9 cellular contexts compared by ENCODE assay signal in the genomic region with DNA sequence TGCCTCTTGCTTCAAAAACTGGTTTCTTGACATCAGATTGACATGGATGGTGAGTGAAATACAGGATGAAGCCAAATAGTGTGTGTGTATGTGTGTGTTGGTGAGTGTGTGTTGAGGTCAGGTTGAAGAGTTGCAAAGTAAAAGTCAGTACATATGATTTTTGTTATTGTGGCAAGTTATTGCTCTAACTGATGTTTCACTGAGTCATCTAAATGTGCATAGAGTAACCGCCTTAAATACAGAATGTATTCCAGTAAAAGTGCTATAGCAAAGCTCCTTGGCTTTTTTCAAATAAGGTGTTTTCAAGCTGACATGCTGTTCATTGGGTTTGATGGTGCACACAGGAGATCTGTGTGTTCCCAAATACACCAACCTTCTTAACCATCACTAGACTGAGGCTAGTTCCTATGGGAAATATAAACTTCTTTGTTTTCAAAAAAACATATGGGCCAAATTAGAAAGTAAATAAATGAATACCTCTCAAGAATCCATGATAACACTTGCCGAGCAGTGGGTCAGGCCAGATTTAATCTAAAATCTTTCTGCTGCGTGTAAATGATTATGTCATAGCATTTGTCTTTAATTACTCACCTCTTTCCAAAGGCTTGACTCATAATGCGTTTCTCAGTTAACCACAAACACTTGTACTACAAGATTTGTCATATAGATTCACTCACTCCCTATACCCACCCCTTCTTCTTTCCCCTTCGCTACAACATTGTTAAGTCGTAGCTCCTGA.
A peak's percentile ranks its signal among the peaks of the same experiment; 100 is the strongest.
DNase-seq lines count a peak whose midpoint lies in the region; ATAC-seq, FAIRE-seq and TF ChIP-seq lines count a peak whose summit lies in the region.
"Had no signal": no experiment of that assay in that cellular context is flagged by ENCODE, and none has a peak within 500 bp of the region (broad histone marks: within the 10 kb centered on the region; RNA-seq: fewer than 3 reads in every experiment).

No MANE protein-coding gene starts in this region.

- H3K27me3 ChIP-seq in HUES64 (ENCODE audit: insufficient read depth, low read length) (no peaks in the 10 kb centered on the region), brain microvascular endothelial cell (replicated peaks) (no peaks in the 10 kb centered on the region), body of pancreas (no peaks in the 10 kb centered on the region), H7 (ENCODE audit: control insufficient read depth, insufficient read depth, low read length) (no peaks in the 10 kb centered on the region)

- ATAC-seq in body of pancreas (no peak), GM19455 (IDR thresholded peaks at IDR 0.05; ENCODE audit: unreplicated experiment) (no peak)

- peak; percentile 53 for FAIRE-seq in urothelium cell line (lab: Jason Lieb, UNC)

- TF ChIP-seq CTCF in brain microvascular endothelial cell (IDR thresholded peaks at IDR 0.05; ENCODE audit: low read depth, low read length, missing control alignments) (no peak), body of pancreas (IDR thresholded peaks at IDR 0.05) (no peak)

- peak; percentile 6 for DNase-seq in stimulated activated CD4-positive, alpha-beta T cell treated with anti-CD3 and anti-CD28 coated beads, Interleukin-15, amount 100 ng/mL, for 24 hours
- no peak for DNase-seq in stimulated activated CD4-positive, alpha-beta T cell treated with anti-CD3 and anti-CD28 coated beads, Interleukin-4, amount 100 ng/mL, for 1 hour
- DNase-seq in brain microvascular endothelial cell: peak; percentile 90
- peak; percentile 48 for DNase-seq in urothelium cell line (ENCODE audit: low spot score)
- DNase-seq in body of pancreas: no peak
- DNase-seq in H7: no peak
- DNase-seq: DMS79 treated with DMSO at 0.1 percent for 48 hours had no signal

- H3K36me3 ChIP-seq in HUES64 (ENCODE audit: insufficient read depth, low read length) (no peaks in the 10 kb centered on the region), brain microvascular endothelial cell (replicated peaks) (no peaks in the 10 kb centered on the region), body of pancreas (replicated peaks in 1 of 2; ENCODE audit: insufficient read depth in 1 of 2, low read depth in 2 of 2) (no peaks in the 10 kb centered on the region), H7 (replicated peaks; ENCODE audit: control insufficient read depth, insufficient read depth, low read length) (no peaks in the 10 kb centered on the region)

- H3K27ac ChIP-seq in HUES64 (ENCODE audit: low read depth, low read length) (no peak overlapping the region), brain microvascular endothelial cell (peak overlapping the region; percentile 85), body of pancreas (no peak overlapping the region)

- in situ Hi-C loops in brain microvascular endothelial cell (cut with HindIII; ENCODE audit: low pct_ligation_motif_present, low sequenced_read_pairs): no loop called here

- peaks cover 4% of the 10 kb centered on the region; the same call in 1 of the 2 replicates for H3K4me1 ChIP-seq in HUES64 (ENCODE audit: insufficient read depth, low read length)
- H3K4me1 ChIP-seq in body of pancreas: no peaks in the 10 kb centered on the region

- H3K9ac ChIP-seq in HUES64 (ENCODE audit: low read depth, low read length): peak overlapping the region; percentile 25; the same call in 1 of the 2 replicates

- 95% methylated on average over 6 of the region's 6 CpGs for WGBS in HUES64
- WGBS in body of pancreas, 2 donors: 79 to 83% methylated on average over 6 of the region's 6 CpGs

- intact Hi-C loops in body of pancreas (cut with DNase I): no loop called here

- TF ChIP-seq POLR2A in body of pancreas (IDR thresholded peaks at IDR 0.05): no peak

- H3K9me3 ChIP-seq in HUES64 (ENCODE audit: insufficient read depth, low read depth, low read length) (no peaks in the 10 kb centered on the region), body of pancreas (no peaks in the 10 kb centered on the region)

- H3K4me3 ChIP-seq in HUES64 (ENCODE audit: low read length) (no peak overlapping the region), brain microvascular endothelial cell (ENCODE audit: low read depth, low read length) (no peak overlapping the region), body of pancreas (no peak overlapping the region), H7 (ENCODE audit: insufficient read depth, low read depth, low read length) (no peak overlapping the region)

Comparison
In these comparisons a context has a peak if more than half of its experiments do, and no peak if none do; other contexts are left out.
1. DNase-seq: peak in stimulated activated CD4-positive, alpha-beta T cell treated with anti-CD3 and anti-CD28 coated beads, Interleukin-15, amount 100 ng/mL, for 24 hours (single experiment), brain microvascular endothelial cell (single experiment) and urothelium cell line (single experiment); none in stimulated activated CD4-positive, alpha-beta T cell treated with anti-CD3 and anti-CD28 coated beads, Interleukin-4, amount 100 ng/mL, for 1 hour (single experiment), body of pancreas (0 of 4) and H7 (single experiment).